Comparison of ENCODE assay signal across 8 cellular contexts in the genomic region with DNA sequence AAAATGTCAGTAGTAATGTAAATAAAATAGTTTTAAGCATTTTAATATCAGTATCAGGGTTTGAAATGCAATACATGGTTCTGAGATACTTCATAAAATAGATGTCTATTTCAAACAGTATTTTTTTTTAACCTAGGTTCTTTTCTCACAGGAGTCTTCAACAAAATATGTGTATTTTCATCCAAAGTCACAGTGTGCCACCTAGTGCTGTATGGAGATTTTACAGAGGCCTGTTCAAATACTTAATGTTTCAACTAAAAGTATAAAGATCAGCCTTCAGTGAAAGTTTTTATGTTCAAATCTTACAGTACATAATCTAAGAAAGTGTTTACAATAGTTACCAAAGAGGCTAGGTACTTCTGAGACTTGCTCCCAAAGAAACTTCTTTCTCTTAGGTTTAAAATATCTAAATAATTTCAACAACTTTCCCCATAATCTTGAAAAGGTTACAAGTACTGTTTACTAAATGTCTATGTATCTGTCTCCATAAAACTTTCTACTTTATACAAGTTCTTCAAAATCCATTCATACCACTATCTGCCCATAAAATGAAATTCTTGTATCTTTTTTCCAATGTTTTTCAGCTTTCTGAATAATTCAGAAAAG. TPM values are rescaled to one million over a fixed set of nuclear protein-coding genes. Genes with fewer than 3 reads are reported as not detected.
DNase-seq lines count a peak whose midpoint lies in the region; ATAC-seq and TF ChIP-seq lines count a peak whose summit lies in the region.

No MANE protein-coding gene starts in this region.

- no peaks in the 10 kb centered on the region for H3K27me3 Mint-ChIP-seq in WTC11 (ENCODE audit: low read depth)
- no peaks in the 10 kb centered on the region for H3K27me3 Mint-ChIP-seq in activated naive CD8-positive, alpha-beta T cell treated with anti-CD3 and anti-CD28 coated beads for 36 hours

- ATAC-seq in WTC11 = no peak
- no peak for ATAC-seq in HG02588 (IDR thresholded peaks at IDR 0.05; ENCODE audit: unreplicated experiment)
- no peak for ATAC-seq in HG02610 (IDR thresholded peaks at IDR 0.05; ENCODE audit: unreplicated experiment)
- no peak for ATAC-seq in GM18502 (IDR thresholded peaks at IDR 0.05; ENCODE audit: poor library complexity, unreplicated experiment)

- H3K27ac Mint-ChIP-seq in WTC11 = no peak overlapping the region
- H3K27ac Mint-ChIP-seq in activated naive CD8-positive, alpha-beta T cell treated with anti-CD3 and anti-CD28 coated beads for 36 hours = no peak overlapping the region

- peak; percentile 49 for DNase-seq in DMS53 (lab: John Stamatoyannopoulos, UW)
- DNase-seq in WTC11 (ENCODE audit: low spot score) = no peak
- DNase-seq in iris pigment epithelial cell (ENCODE audit: low read depth) = peak; percentile 49
- DNase-seq in activated naive CD8-positive, alpha-beta T cell treated with anti-CD3 and anti-CD28 coated beads for 36 hours = no peak

- peak; percentile 53 for TF ChIP-seq RAD21 in Ishikawa (IDR thresholded peaks at IDR 0.05; ENCODE audit: low read depth)

- no peak overlapping the region for H3K4me3 Mint-ChIP-seq in WTC11
- H3K4me3 Mint-ChIP-seq in activated naive CD8-positive, alpha-beta T cell treated with anti-CD3 and anti-CD28 coated beads for 36 hours = no peak overlapping the region

- no peak for TF ChIP-seq EP300 in Ishikawa (IDR thresholded peaks at IDR 0.05; ENCODE audit: borderline replicate concordance)

- H3K36me3 Mint-ChIP-seq in WTC11 = no peaks in the 10 kb centered on the region
- peaks cover 12% of the 10 kb centered on the region for H3K36me3 Mint-ChIP-seq in activated naive CD8-positive, alpha-beta T cell treated with anti-CD3 and anti-CD28 coated beads for 36 hours

- POLR2A ChIA-PET in WTC11 (lab: Charles Lee) = no interaction called here

- CTCF ChIA-PET in WTC11 (lab: Charles Lee) = interaction anchor here (0.5 kb wide), 1 partner anchor 532 kb away, joined by 4 read pairs; no protein-coding TSS in a partner anchor

- no peaks in the 10 kb centered on the region for H3K4me1 Mint-ChIP-seq in WTC11
- peaks cover 55% of the 10 kb centered on the region for H3K4me1 Mint-ChIP-seq in activated naive CD8-positive, alpha-beta T cell treated with anti-CD3 and anti-CD28 coated beads for 36 hours

- H3K9me3 Mint-ChIP-seq in WTC11 = no peaks in the 10 kb centered on the region
- no peaks in the 10 kb centered on the region for H3K9me3 Mint-ChIP-seq in activated naive CD8-positive, alpha-beta T cell treated with anti-CD3 and anti-CD28 coated beads for 36 hours

- TF ChIP-seq CTCF in WTC11 (IDR thresholded peaks at IDR 0.05) = peak; percentile 37; the same call in 1 of the 2 replicates

TF ChIP-seq in Ishikawa, 13 proteins besides CTCF, POLR2A, EP300 and RAD21:
- TF ChIP-seq CEBPB (IDR thresholded peaks at IDR 0.05) = no peak
- no peak for TF ChIP-seq TAF1 (IDR thresholded peaks at IDR 0.05; ENCODE audit: low read depth)
- TF ChIP-seq TEAD4 (IDR thresholded peaks at IDR 0.05) = no peak
- TF ChIP-seq, protein P1, sequence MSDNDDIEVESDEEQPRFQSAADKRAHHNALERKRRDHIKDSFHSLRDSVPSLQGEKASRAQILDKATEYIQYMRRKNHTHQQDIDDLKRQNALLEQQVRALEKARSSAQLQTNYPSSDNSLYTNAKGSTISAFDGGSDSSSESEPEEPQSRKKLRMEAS (IDR thresholded peaks at IDR 0.05) = no peak
- TF ChIP-seq, protein P2, sequence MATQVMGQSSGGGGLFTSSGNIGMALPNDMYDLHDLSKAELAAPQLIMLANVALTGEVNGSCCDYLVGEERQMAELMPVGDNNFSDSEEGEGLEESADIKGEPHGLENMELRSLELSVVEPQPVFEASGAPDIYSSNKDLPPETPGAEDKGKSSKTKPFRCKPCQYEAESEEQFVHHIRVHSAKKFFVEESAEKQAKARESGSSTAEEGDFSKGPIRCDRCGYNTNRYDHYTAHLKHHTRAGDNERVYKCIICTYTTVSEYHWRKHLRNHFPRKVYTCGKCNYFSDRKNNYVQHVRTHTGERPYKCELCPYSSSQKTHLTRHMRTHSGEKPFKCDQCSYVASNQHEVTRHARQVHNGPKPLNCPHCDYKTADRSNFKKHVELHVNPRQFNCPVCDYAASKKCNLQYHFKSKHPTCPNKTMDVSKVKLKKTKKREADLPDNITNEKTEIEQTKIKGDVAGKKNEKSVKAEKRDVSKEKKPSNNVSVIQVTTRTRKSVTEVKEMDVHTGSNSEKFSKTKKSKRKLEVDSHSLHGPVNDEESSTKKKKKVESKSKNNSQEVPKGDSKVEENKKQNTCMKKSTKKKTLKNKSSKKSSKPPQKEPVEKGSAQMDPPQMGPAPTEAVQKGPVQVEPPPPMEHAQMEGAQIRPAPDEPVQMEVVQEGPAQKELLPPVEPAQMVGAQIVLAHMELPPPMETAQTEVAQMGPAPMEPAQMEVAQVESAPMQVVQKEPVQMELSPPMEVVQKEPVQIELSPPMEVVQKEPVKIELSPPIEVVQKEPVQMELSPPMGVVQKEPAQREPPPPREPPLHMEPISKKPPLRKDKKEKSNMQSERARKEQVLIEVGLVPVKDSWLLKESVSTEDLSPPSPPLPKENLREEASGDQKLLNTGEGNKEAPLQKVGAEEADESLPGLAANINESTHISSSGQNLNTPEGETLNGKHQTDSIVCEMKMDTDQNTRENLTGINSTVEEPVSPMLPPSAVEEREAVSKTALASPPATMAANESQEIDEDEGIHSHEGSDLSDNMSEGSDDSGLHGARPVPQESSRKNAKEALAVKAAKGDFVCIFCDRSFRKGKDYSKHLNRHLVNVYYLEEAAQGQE (IDR thresholded peaks at IDR 0.05; ENCODE audit: low read depth) = no peak
- TF ChIP-seq YY1 (IDR thresholded peaks at IDR 0.05; ENCODE audit: low read depth) = no peak
- no peak for TF ChIP-seq EGR1 (IDR thresholded peaks at IDR 0.05)
- no peak for TF ChIP-seq ZBTB7A (IDR thresholded peaks at IDR 0.05; ENCODE audit: low read depth)
- no peak for TF ChIP-seq FOXM1 (IDR thresholded peaks at IDR 0.05; ENCODE audit: borderline replicate concordance, low read depth)
- TF ChIP-seq TCF12 (IDR thresholded peaks at IDR 0.05; ENCODE audit: low read depth) = no peak
- TF ChIP-seq, protein P3, sequence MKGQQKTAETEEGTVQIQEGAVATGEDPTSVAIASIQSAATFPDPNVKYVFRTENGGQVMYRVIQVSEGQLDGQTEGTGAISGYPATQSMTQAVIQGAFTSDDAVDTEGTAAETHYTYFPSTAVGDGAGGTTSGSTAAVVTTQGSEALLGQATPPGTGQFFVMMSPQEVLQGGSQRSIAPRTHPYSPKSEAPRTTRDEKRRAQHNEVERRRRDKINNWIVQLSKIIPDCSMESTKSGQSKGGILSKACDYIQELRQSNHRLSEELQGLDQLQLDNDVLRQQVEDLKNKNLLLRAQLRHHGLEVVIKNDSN (IDR thresholded peaks at IDR 0.05) = no peak

TF ChIP-seq in WTC11, 78 proteins besides CTCF, POLR2A, EP300 and RAD21:
- TF ChIP-seq FOXP1 (CRISPR knock-in tag; IDR thresholded peaks at IDR 0.05; ENCODE audit: borderline replicate concordance) = no peak
- TF ChIP-seq, protein P4, sequence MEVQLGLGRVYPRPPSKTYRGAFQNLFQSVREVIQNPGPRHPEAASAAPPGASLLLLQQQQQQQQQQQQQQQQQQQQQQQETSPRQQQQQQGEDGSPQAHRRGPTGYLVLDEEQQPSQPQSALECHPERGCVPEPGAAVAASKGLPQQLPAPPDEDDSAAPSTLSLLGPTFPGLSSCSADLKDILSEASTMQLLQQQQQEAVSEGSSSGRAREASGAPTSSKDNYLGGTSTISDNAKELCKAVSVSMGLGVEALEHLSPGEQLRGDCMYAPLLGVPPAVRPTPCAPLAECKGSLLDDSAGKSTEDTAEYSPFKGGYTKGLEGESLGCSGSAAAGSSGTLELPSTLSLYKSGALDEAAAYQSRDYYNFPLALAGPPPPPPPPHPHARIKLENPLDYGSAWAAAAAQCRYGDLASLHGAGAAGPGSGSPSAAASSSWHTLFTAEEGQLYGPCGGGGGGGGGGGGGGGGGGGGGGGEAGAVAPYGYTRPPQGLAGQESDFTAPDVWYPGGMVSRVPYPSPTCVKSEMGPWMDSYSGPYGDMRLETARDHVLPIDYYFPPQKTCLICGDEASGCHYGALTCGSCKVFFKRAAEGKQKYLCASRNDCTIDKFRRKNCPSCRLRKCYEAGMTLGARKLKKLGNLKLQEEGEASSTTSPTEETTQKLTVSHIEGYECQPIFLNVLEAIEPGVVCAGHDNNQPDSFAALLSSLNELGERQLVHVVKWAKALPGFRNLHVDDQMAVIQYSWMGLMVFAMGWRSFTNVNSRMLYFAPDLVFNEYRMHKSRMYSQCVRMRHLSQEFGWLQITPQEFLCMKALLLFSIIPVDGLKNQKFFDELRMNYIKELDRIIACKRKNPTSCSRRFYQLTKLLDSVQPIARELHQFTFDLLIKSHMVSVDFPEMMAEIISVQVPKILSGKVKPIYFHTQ (CRISPR knock-in tag; IDR thresholded peaks at IDR 0.05) = no peak

RNA-seq across cellular contexts. Expression of a gene that starts 38.3 kb away (rescaled TPM):
- 10.3 to 14.0 TPM (median 12.8 TPM) in 3 replicates for total RNA-seq in WTC11 (2021)
- total RNA-seq in activated naive CD8-positive, alpha-beta T cell treated with anti-CD3 and anti-CD28 coated beads for 36 hours = 10 to 100 TPM; 20.8 to 21.3 TPM

Comparison
In these comparisons a context has a peak if more than half of its experiments do, and no peak if none do; other contexts are left out.
1. DNase-seq: peak in DMS53 (single experiment) and iris pigment epithelial cell (single experiment); none in WTC11 (single experiment) and activated naive CD8-positive, alpha-beta T cell treated with anti-CD3 and anti-CD28 coated beads for 36 hours (single experiment).